17 cellular contexts compared by ENCODE assay signal in the genomic region with DNA sequence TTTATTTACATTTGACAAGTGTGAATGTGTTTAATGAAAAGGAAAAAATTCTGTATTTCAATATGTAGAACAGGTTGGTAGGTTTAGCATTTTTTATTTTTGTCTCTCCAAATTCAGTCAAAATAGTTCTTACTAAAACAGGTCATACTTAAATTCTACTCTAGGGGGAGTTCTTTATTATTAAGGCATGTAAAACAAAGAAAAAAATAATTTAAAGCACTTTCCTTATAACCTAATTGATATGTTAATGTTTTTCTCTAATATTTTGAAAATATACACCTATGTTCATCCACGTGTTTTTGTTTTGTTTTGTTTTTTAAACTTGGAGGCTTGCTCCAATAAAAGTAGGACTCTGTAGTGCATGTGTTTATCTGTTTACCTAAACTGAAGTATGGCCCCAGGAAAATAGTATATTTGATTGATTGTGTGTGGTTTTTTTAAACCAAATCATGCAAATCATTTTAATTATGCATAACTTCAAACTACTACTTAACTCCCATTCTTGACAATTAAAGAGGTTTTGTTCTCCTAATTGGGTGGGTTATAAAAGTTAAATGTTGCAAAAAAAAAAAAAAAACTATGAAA.
DNase-seq lines count a peak whose midpoint lies in the region; ATAC-seq and TF ChIP-seq lines count a peak whose summit lies in the region.
"Had no signal": no experiment of that assay in that cellular context is flagged by ENCODE, and none has a peak within 500 bp of the region (broad histone marks: within the 10 kb centered on the region; RNA-seq: fewer than 3 reads in every experiment).

No MANE protein-coding gene starts in this region.

- no peaks in the 10 kb centered on the region for H3K27me3 ChIP-seq in OCI-LY1 (ENCODE audit: insufficient read depth, low read length)
- H3K27me3 ChIP-seq in mesenchymal stem cell (ENCODE audit: control insufficient read depth in 1 of 2, insufficient read depth in 1 of 2, low read length in 2 of 2), result no peaks in the 10 kb centered on the region
- H3K27me3 ChIP-seq: gastrocnemius medialis had no signal

- no peak overlapping the region for H3K4me2 ChIP-seq in OCI-LY1 (ENCODE audit: low read length)
- H3K4me2 ChIP-seq in mesenchymal stem cell (ENCODE audit: low read length, poor library complexity, severe bottlenecking), result no peak overlapping the region

- H3K79me2 ChIP-seq in OCI-LY1 (ENCODE audit: insufficient read depth, low read length), result no peaks in the 10 kb centered on the region
- H3K79me2 ChIP-seq: parathyroid adenoma had no signal

- no peak overlapping the region for H2BK12ac ChIP-seq in mesenchymal stem cell (ENCODE audit: low read length in 2 of 2)

- no peak for ATAC-seq in HG02870 (IDR thresholded peaks at IDR 0.05; ENCODE audit: unreplicated experiment)
- ATAC-seq: activated T-cell treated with anti-CD3 and anti-CD28 coated beads, Interleukin-2, amount 50 U/mL, for 4 hours; gastrocnemius medialis; left colon; WTC11 had no signal

- no peak overlapping the region for H3K14ac ChIP-seq in mesenchymal stem cell (ENCODE audit: low read length in 2 of 2)

- H3K23ac ChIP-seq in mesenchymal stem cell (ENCODE audit: low read length in 2 of 2), result no peak overlapping the region

- H3K9me3 Mint-ChIP-seq in endothelial cell (ENCODE audit: unreplicated experiment) (no peaks in the 10 kb centered on the region), progenitor cell of endocrine pancreas (ENCODE audit: low read depth) (no peaks in the 10 kb centered on the region)
- H3K9me3 Mint-ChIP-seq: activated T-cell treated with anti-CD3 and anti-CD28 coated beads, Interleukin-2, amount 50 U/mL, for 4 hours; WTC11 had no signal

- no peaks in the 10 kb centered on the region for H3K9me2 ChIP-seq in OCI-LY1 (ENCODE audit: low read depth, low read length)

- H3K36me3 ChIP-seq in OCI-LY1 (ENCODE audit: insufficient read depth, low read length) (no peaks in the 10 kb centered on the region), mesenchymal stem cell (ENCODE audit: control insufficient read depth in 1 of 2, insufficient read depth in 2 of 2, low read depth in 1 of 2, low read length in 2 of 2) (no peaks in the 10 kb centered on the region)
- H3K36me3 ChIP-seq: gastrocnemius medialis had no signal

- H2AK5ac ChIP-seq in mesenchymal stem cell (ENCODE audit: low read length, severe bottlenecking), result no peak overlapping the region

- no peak overlapping the region for H3K4ac ChIP-seq in mesenchymal stem cell (ENCODE audit: low read depth in 1 of 2, low read length in 2 of 2)

- H4K8ac ChIP-seq in mesenchymal stem cell (ENCODE audit: low read length), result no peak overlapping the region

- no peaks in the 10 kb centered on the region for H4K20me1 ChIP-seq in OCI-LY1 (ENCODE audit: insufficient read depth, low read length)

- H3K4me1 ChIP-seq in OCI-LY1 (ENCODE audit: insufficient read depth, low read length, severe bottlenecking), result peaks cover 6% of the 10 kb centered on the region
- peaks cover 1% of the 10 kb centered on the region for H3K4me1 ChIP-seq in mesenchymal stem cell (ENCODE audit: control insufficient read depth, insufficient read depth, low read depth, low read length)
- H3K4me1 ChIP-seq: gastrocnemius medialis, parathyroid adenoma had no signal

- H3K9me3 ChIP-seq in OCI-LY1 (ENCODE audit: low read length) (no peaks in the 10 kb centered on the region), mesenchymal stem cell (ENCODE audit: control insufficient read depth, low read length) (no peaks in the 10 kb centered on the region)
- H3K9me3 ChIP-seq: gastrocnemius medialis had no signal

- H3K79me1 ChIP-seq in mesenchymal stem cell (replicated peaks; ENCODE audit: low read length, poor library complexity, severe bottlenecking), result no peaks in the 10 kb centered on the region

- H3K4me1 Mint-ChIP-seq in endothelial cell (ENCODE audit: unreplicated experiment) (peaks cover 15% of the 10 kb centered on the region), progenitor cell of endocrine pancreas (ENCODE audit: low read depth) (peaks cover 1% of the 10 kb centered on the region)

- H2AFZ ChIP-seq in OCI-LY1 (ENCODE audit: low read length), result no peak overlapping the region
- no peak overlapping the region for H2AFZ ChIP-seq in mesenchymal stem cell (ENCODE audit: low read depth, low read length)
- H2AFZ ChIP-seq: parathyroid adenoma had no signal

- H4K91ac ChIP-seq in mesenchymal stem cell (ENCODE audit: low read length), result no peak overlapping the region

- H3K4me3 ChIP-seq in OCI-LY1 (ENCODE audit: low read depth, low read length, poor library complexity, severe bottlenecking) (no peak overlapping the region), mesenchymal stem cell (ENCODE audit: insufficient read depth in 1 of 2, low read depth in 1 of 2, low read length in 2 of 2) (no peak overlapping the region)
- H3K4me3 ChIP-seq: gastrocnemius medialis had no signal

- H3K27ac ChIP-seq in OCI-LY1 (ENCODE audit: low read depth, low read length, poor library complexity, severe bottlenecking) (no peak overlapping the region), mesenchymal stem cell (ENCODE audit: low read length, poor library complexity, severe bottlenecking) (no peak overlapping the region)
- H3K27ac ChIP-seq: gastrocnemius medialis, parathyroid adenoma had no signal

- no peak overlapping the region for H3K27ac Mint-ChIP-seq in endothelial cell (ENCODE audit: unreplicated experiment)
- no peak overlapping the region for H3K27ac Mint-ChIP-seq in progenitor cell of endocrine pancreas

- H2BK15ac ChIP-seq in mesenchymal stem cell (ENCODE audit: low read depth, poor library complexity, severe bottlenecking), result no peak overlapping the region

- H2BK120ac ChIP-seq in mesenchymal stem cell (ENCODE audit: low read depth, low read length), result no peak overlapping the region

- no peak overlapping the region for H2BK5ac ChIP-seq in mesenchymal stem cell (ENCODE audit: low read depth, low read length, poor library complexity, severe bottlenecking)

- no CpG with 5 or more reads among the region's 1 CpG for WGBS in mesenchymal stem cell

- H3K4me3 Mint-ChIP-seq in endothelial cell (ENCODE audit: unreplicated experiment) (no peak overlapping the region), progenitor cell of endocrine pancreas (ENCODE audit: low read depth) (no peak overlapping the region)
- H3K4me3 Mint-ChIP-seq: activated T-cell treated with anti-CD3 and anti-CD28 coated beads, Interleukin-2, amount 50 U/mL, for 4 hours; WTC11 had no signal

- TF ChIP-seq CTCF in OCI-LY1 (IDR thresholded peaks at IDR 0.05; ENCODE audit: low read length) (peak; percentile 24; the same call in 1 of the 2 replicates), endothelial cell (IDR thresholded peaks at IDR 0.05; ENCODE audit: unreplicated experiment) (peak; percentile 50), progenitor cell of endocrine pancreas (IDR thresholded peaks at IDR 0.05; ENCODE audit: unreplicated experiment) (peak; percentile 52)

- peak; percentile 0 for DNase-seq in NCI-H2171 treated with DMSO at 0.1 percent for 48 hours (lab: John Stamatoyannopoulos, UW)
- DNase-seq in NCI-H2171 (lab: John Stamatoyannopoulos, UW), result no peak
- no peak for DNase-seq in endothelial cell (ENCODE audit: low spot score)
- DNase-seq in progenitor cell of endocrine pancreas (ENCODE audit: low spot score, unreplicated experiment), result no peak
- DNase-seq in mesenchymal stem cell, result no peak
- DNase-seq in SK-N-DZ (ENCODE audit: low spot score), result no peak
- DNase-seq: activated T-cell treated with anti-CD3 and anti-CD28 coated beads, Interleukin-2, amount 50 U/mL, for 4 hours; gastrocnemius medialis; GOT3; KBM-7; left colon; SHP77 treated with DMSO at 0.1 percent for 48 hours; substantia nigra had no signal

- H3K18ac ChIP-seq in mesenchymal stem cell (ENCODE audit: low read depth in 1 of 2, low read length in 2 of 2), result no peak overlapping the region

- peaks cover 2% of the 10 kb centered on the region for H3K27me3 Mint-ChIP-seq in endothelial cell (ENCODE audit: unreplicated experiment)
- no peaks in the 10 kb centered on the region for H3K27me3 Mint-ChIP-seq in progenitor cell of endocrine pancreas

- H3F3A ChIP-seq in OCI-LY1 (ENCODE audit: insufficient read depth, low read length), result no peaks in the 10 kb centered on the region

- H3K36me3 Mint-ChIP-seq in endothelial cell (ENCODE audit: low read depth, unreplicated experiment) (no peaks in the 10 kb centered on the region), progenitor cell of endocrine pancreas (ENCODE audit: insufficient read depth) (no peaks in the 10 kb centered on the region)
- H3K36me3 Mint-ChIP-seq: WTC11 had no signal

- H3K9ac ChIP-seq in OCI-LY1 (ENCODE audit: low read length) (no peak overlapping the region), mesenchymal stem cell (ENCODE audit: low read length) (no peak overlapping the region)
- H3K9ac ChIP-seq: parathyroid adenoma had no signal
